Comparison of ENCODE assay signal across 10 cellular contexts in the genomic region with DNA sequence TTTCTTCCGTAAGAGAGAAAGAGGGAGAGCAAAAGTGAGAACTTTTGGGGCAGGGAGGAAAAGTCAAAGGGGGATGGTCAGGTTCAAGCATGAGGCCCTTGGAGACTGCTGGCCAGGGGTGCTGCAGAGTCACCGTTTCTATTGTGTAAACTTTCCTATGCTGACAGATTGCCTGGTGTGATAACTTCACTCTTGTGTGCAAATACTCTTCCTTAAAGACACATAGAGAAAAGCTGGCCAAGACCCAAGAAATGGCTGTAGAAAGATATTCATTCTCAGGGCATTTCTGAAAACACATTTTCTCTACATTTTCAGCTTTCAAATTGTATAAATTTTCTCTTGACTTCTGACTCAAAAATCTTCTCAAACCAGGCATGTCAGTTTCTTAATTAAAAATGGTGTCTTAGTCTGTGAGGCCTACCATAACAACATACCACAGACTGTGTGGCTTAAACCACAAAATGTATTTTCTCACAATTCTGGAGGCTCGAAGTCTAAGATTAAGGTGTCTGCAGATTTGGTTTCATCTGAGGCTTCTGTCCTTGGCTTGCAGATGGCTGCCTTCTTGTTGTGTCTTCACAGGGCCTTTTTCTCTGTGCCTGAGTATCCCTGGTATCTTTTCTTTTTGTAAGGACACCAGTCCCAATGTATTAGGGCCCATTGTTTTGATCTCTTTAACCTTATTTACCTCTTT.
DNase-seq lines count a peak whose midpoint lies in the region; ATAC-seq and TF ChIP-seq lines count a peak whose summit lies in the region.
"Had no signal": no experiment of that assay in that cellular context is flagged by ENCODE, and none has a peak within 500 bp of the region (broad histone marks: within the 10 kb centered on the region; RNA-seq: fewer than 3 reads in every experiment).

No MANE protein-coding gene starts in this region.

- intact Hi-C loops in posterior vena cava (cut with DNase I) = no loop called here

- peak overlapping the region; percentile 55 for H3K27ac Mint-ChIP-seq in stimulated activated effector memory CD8-positive, alpha-beta T cell treated with anti-CD3 and anti-CD28 coated beads, Interleukin-12 subunit alpha, Interleukin-12 subunit beta, amount 100 ng/mL, for 72 hours
- H3K27ac Mint-ChIP-seq: activated B cell treated with CpG ODN at 0.5 μM for 24 hours had no signal

- peaks cover 42% of the 10 kb centered on the region for H3K4me1 Mint-ChIP-seq in stimulated activated effector memory CD8-positive, alpha-beta T cell treated with anti-CD3 and anti-CD28 coated beads, Interleukin-12 subunit alpha, Interleukin-12 subunit beta, amount 100 ng/mL, for 72 hours

- no peak overlapping the region for H3K4me3 ChIP-seq in fibroblast of pulmonary artery (replicated peaks; ENCODE audit: low read depth, low read length)

- peaks cover 3% of the 10 kb centered on the region for H3K9me3 Mint-ChIP-seq in stimulated activated effector memory CD8-positive, alpha-beta T cell treated with anti-CD3 and anti-CD28 coated beads, Interleukin-12 subunit alpha, Interleukin-12 subunit beta, amount 100 ng/mL, for 72 hours

- TF ChIP-seq CTCF in fibroblast of pulmonary artery (IDR thresholded peaks at IDR 0.05; ENCODE audit: low read length, missing control alignments) = no peak

- no peak overlapping the region for H3K4me3 Mint-ChIP-seq in stimulated activated effector memory CD8-positive, alpha-beta T cell treated with anti-CD3 and anti-CD28 coated beads, Interleukin-12 subunit alpha, Interleukin-12 subunit beta, amount 100 ng/mL, for 72 hours
- H3K4me3 Mint-ChIP-seq: activated B cell treated with CpG ODN at 0.5 μM for 24 hours had no signal

- peak; percentile 46 for ATAC-seq in stimulated activated effector memory CD8-positive, alpha-beta T cell treated with anti-CD3 and anti-CD28 coated beads, Interleukin-12 subunit alpha, Interleukin-12 subunit beta, amount 100 ng/mL, for 72 hours
- ATAC-seq in HG03095 (IDR thresholded peaks at IDR 0.05; ENCODE audit: unreplicated experiment) = no peak
- ATAC-seq: left ventricle myocardium superior had no signal

- no peaks in the 10 kb centered on the region for H3K36me3 Mint-ChIP-seq in stimulated activated effector memory CD8-positive, alpha-beta T cell treated with anti-CD3 and anti-CD28 coated beads, Interleukin-12 subunit alpha, Interleukin-12 subunit beta, amount 100 ng/mL, for 72 hours

- DNase-seq in HT-29 (ENCODE audit: low spot score) (peak; percentile 80), SKM-1 (lab: John Stamatoyannopoulos, UW; ENCODE audit: unreplicated experiment) (peak; percentile 57), fibroblast of pulmonary artery (ENCODE audit: low read depth) (peak; percentile 67), posterior vena cava (ENCODE audit: low spot score) (no peak)
- DNase-seq in stimulated activated effector memory CD8-positive, alpha-beta T cell treated with anti-CD3 and anti-CD28 coated beads, Interleukin-12 subunit alpha, Interleukin-12 subunit beta, amount 100 ng/mL, for 72 hours (ENCODE audit: low spot score in 2 of 2) = no peak
- DNase-seq in activated T-cell treated with anti-CD3 and anti-CD28 coated beads, Interleukin-2, amount 50 U/mL, for 48 hours = no peak
- DNase-seq: activated B cell treated with CpG ODN at 0.5 μM for 24 hours; central memory CD4-positive, alpha-beta T cell; left ventricle myocardium superior had no signal

Comparison
In these comparisons a context has a peak if more than half of its experiments do, and no peak if none do; other contexts are left out.
1. DNase-seq: peak in HT-29 (single experiment), SKM-1 (single experiment) and fibroblast of pulmonary artery (single experiment); none in stimulated activated effector memory CD8-positive, alpha-beta T cell treated with anti-CD3 and anti-CD28 coated beads, Interleukin-12 subunit alpha, Interleukin-12 subunit beta, amount 100 ng/mL, for 72 hours (0 of 2), posterior vena cava (single experiment) and activated T-cell treated with anti-CD3 and anti-CD28 coated beads, Interleukin-2, amount 50 U/mL, for 48 hours (0 of 2).